Comparison of ENCODE assay signal across 9 cellular contexts in genomic region chr11:118194835-118195627, GRCh38. TPM values are rescaled to one million over a fixed set of nuclear protein-coding genes. Genes with fewer than 3 reads are reported as not detected.
DNase-seq lines count a peak whose midpoint lies in the region; ATAC-seq and TF ChIP-seq lines count a peak whose summit lies in the region.
"Had no signal": no experiment of that assay in that cellular context is flagged by ENCODE, and none has a peak within 500 bp of the region (broad histone marks: within the 10 kb centered on the region; RNA-seq: fewer than 3 reads in every experiment).

No MANE protein-coding gene starts in this region.

- 11 to 12% methylated on average over 10 of the region's 10 CpGs for WGBS in aorta, 2 donors

- ATAC-seq in lower lobe of right lung (peak; percentile 94 to 95), aorta (ENCODE audit: low FRiP score) (peak; percentile 94), GM21390 (IDR thresholded peaks at IDR 0.05; ENCODE audit: unreplicated experiment) (no peak)

- peak overlapping the region; percentile 83 for H3K27ac ChIP-seq in cingulate gyrus (ENCODE audit: low read depth, low read length)
- H3K27ac ChIP-seq in lower lobe of right lung, result peak overlapping the region; percentile 39
- no peak overlapping the region for H3K27ac ChIP-seq in aorta (ENCODE audit: low read depth in 1 of 2, low read length in 2 of 2)

- intact Hi-C loops in lower lobe of right lung (cut with DNase I) (loop anchor here (5.0 kb wide), 1 partner anchor 97 kb away; no protein-coding TSS in a partner anchor), aorta (cut with DNase I) (loop anchor here in 1 of 2 donors (10.0 kb wide), 1 partner anchor 160 kb away; the partner anchor contains the start of gene UBE4A)

- no peak for TF ChIP-seq CTCF in lower lobe of right lung (IDR thresholded peaks at IDR 0.05)

- H3K27me3 ChIP-seq in lower lobe of right lung (ENCODE audit: low read depth) (no peaks in the 10 kb centered on the region), aorta (ENCODE audit: control insufficient read depth in 1 of 2, insufficient read depth in 2 of 2, low read length in 1 of 2) (no peaks in the 10 kb centered on the region)

- no peaks in the 10 kb centered on the region for H3K9me3 ChIP-seq in lower lobe of right lung
- no peaks in the 10 kb centered on the region for H3K9me3 ChIP-seq in aorta (ENCODE audit: control insufficient read depth, low read length)

- H3K36me3 ChIP-seq in lower lobe of right lung (peaks cover 14% of the 10 kb centered on the region), aorta (ENCODE audit: control insufficient read depth in 1 of 2, insufficient read depth in 2 of 2, low read length in 1 of 2) (no peaks in the 10 kb centered on the region)

- H3K4me1 ChIP-seq in lower lobe of right lung (peaks cover 18% of the 10 kb centered on the region), aorta (ENCODE audit: control insufficient read depth in 1 of 2, insufficient read depth in 2 of 2, low read length in 2 of 2) (peaks cover 3 to 4% of the 10 kb centered on the region in 2 donors)

- DNase-seq in A172 (ENCODE audit: low spot score), result peak; percentile 46
- DNase-seq in NCI-H1105 treated with DMSO at 0.1 percent for 48 hours (lab: John Stamatoyannopoulos, UW), result peak; percentile 82
- peak; percentile 78 for DNase-seq in lower lobe of right lung
- peak; percentile 77 to 84 for DNase-seq in aorta
- DNase-seq in cerebellar nuclear complex (lab: John Stamatoyannopoulos, UW), result no peak
- DNase-seq in NCI-H82 treated with DMSO at 0.1 percent for 48 hours (lab: John Stamatoyannopoulos, UW; ENCODE audit: unreplicated experiment), result no peak
- DNase-seq: activated B cell treated with CpG ODN at 0.5 μM for 24 hours had no signal

- H3K4me3 ChIP-seq in lower lobe of right lung, result no peak overlapping the region
- H3K4me3 ChIP-seq in aorta (ENCODE audit: low read length in 2 of 2), result no peak overlapping the region

RNA-seq across cellular contexts. Expression of gene SCN2B, which starts 18.6 kb away (rescaled TPM):
- total RNA-seq in A172 (2014; rRNA removed; shearing (Covaris generic)), result not detected in 2 replicates
- total RNA-seq in lower lobe of right lung, result 1.6 TPM
- total RNA-seq in aorta, result under 1 TPM in 1 of 2 donors, not detected in 1; 0.78 TPM
- not detected for polyA plus RNA-seq in aorta
- total RNA-seq: activated B cell treated with CpG ODN at 0.5 μM for 24 hours had no signal

RNA-seq across cellular contexts. Expression of gene JAML, which starts 29.8 kb away (rescaled TPM):
- total RNA-seq in A172 (2014; rRNA removed; shearing (Covaris generic)), result not detected in 2 replicates
- total RNA-seq in lower lobe of right lung (163 TPM), aorta (10 to 100 TPM in 1 of 2 donors, 1 to 10 TPM in 1; 8.0 to 29.5 TPM)
- polyA plus RNA-seq in aorta, result 1 to 10 TPM; 1.8 to 4.0 TPM

RNA-seq across cellular contexts. Expression of gene SCN4B, which starts 42.4 kb away (rescaled TPM):
- 0.84 TPM in 1 of 2 replicates, not detected in the other for total RNA-seq in A172 (2014; rRNA removed; shearing (Covaris generic))
- total RNA-seq in lower lobe of right lung, result 6.0 TPM
- 10 to 100 TPM in 1 of 2 donors, 1 to 10 TPM in 1; 2.2 to 11.8 TPM for total RNA-seq in aorta
- under 1 TPM; 0.05 to 0.25 TPM for polyA plus RNA-seq in aorta
- total RNA-seq: activated B cell treated with CpG ODN at 0.5 μM for 24 hours had no signal

RNA-seq across cellular contexts. Expression of gene MPZL3, which starts 57.1 kb away (rescaled TPM):
- 1.8 and 2.0 TPM in 2 replicates for total RNA-seq in A172 (2014; rRNA removed; shearing (Covaris generic))
- total RNA-seq in lower lobe of right lung, result 12.8 TPM
- 1 to 10 TPM; 1.6 to 2.7 TPM for total RNA-seq in aorta
- polyA plus RNA-seq in aorta, result under 1 TPM; 0.33 to 0.38 TPM

Comparison
In these comparisons a context has a peak if more than half of its experiments do, and no peak if none do; other contexts are left out.
1. DNase-seq: peak in A172 (single experiment), NCI-H1105 treated with DMSO at 0.1 percent for 48 hours (single experiment), lower lobe of right lung (single experiment) and aorta (2 of 2); none in cerebellar nuclear complex (0 of 2) and NCI-H82 treated with DMSO at 0.1 percent for 48 hours (single experiment).
2. H3K27ac ChIP-seq: peak in cingulate gyrus (single experiment) and lower lobe of right lung (single experiment); none in aorta (0 of 2).